8 cellular contexts compared by ENCODE assay signal in genomic region chr17:7989781-7990655, GRCh38. TPM values are rescaled to one million over a fixed set of nuclear protein-coding genes. Genes with fewer than 3 reads are reported as not detected.
DNase-seq lines count a peak whose midpoint lies in the region; ATAC-seq, FAIRE-seq and TF ChIP-seq lines count a peak whose summit lies in the region.

No MANE protein-coding gene starts in this region.

- H3K27me3 Mint-ChIP-seq in WTC11 (ENCODE audit: low read depth), result peaks cover 37% of the 10 kb centered on the region

- H3K36me3 Mint-ChIP-seq in WTC11, result peaks cover 3% of the 10 kb centered on the region; the same call in 1 of the 2 replicates

- CTCF ChIA-PET in WTC11 (lab: Charles Lee), result interaction anchor here (0.5 to 4.8 kb wide), 80 partner anchors 10 to 1341 kb away, joined by 3 to 82 read pairs (median 5); partner anchors contain the start of genes ALOX12B, ALOX15B, ALOXE3 and AURKB

- H3K36me3 ChIP-seq in bronchial epithelial cell (ENCODE audit: control insufficient read depth, insufficient read depth, low read length), result no peaks in the 10 kb centered on the region

- peak overlapping the region; percentile 71 for H3K4me3 Mint-ChIP-seq in WTC11

- no peaks in the 10 kb centered on the region for H3K27me3 ChIP-seq in bronchial epithelial cell (ENCODE audit: control insufficient read depth, insufficient read depth, low read length)

- H3K4me3 ChIP-seq in GM12875 (ENCODE audit: low read depth, low read length) (peak overlapping the region; percentile 62), bronchial epithelial cell (ENCODE audit: low read depth, low read length) (peak overlapping the region; percentile 57)

- H3K9me3 Mint-ChIP-seq in WTC11, result peaks cover 7% of the 10 kb centered on the region; the same call in 1 of the 2 replicates

- H3K4me1 Mint-ChIP-seq in WTC11, result peaks cover 12% of the 10 kb centered on the region

- POLR2A ChIA-PET in WTC11 (lab: Charles Lee), result interaction anchor here (0.7 to 1.5 kb wide), 2 partner anchors 51 to 144 kb away, joined by 5 read pairs; no protein-coding TSS in a partner anchor

- ATAC-seq in HG02763 (IDR thresholded peaks at IDR 0.05; ENCODE audit: unreplicated experiment) (peak; percentile 62), WTC11 (peak; percentile 91), GM18519 (IDR thresholded peaks at IDR 0.05; ENCODE audit: low FRiP score, unreplicated experiment) (no peak)

- DNase-seq in NCI-H2107 (lab: John Stamatoyannopoulos, UW) (peak; percentile 23), WTC11 (ENCODE audit: low spot score) (peak; percentile 97), bronchial epithelial cell (ENCODE audit: low read depth) (peak; percentile 56), islet precursor cell (peak; percentile 95)
- peak; percentile 96 for DNase-seq in stimulated activated CD4-positive, alpha-beta T cell treated with anti-CD3 and anti-CD28 coated beads, Interleukin-12 subunit alpha, Interleukin-12 subunit beta, amount 100 ng/mL, for 4 hours

- no peak for FAIRE-seq in bronchial epithelial cell (lab: Jason Lieb, UNC)

- peak; percentile 94 for TF ChIP-seq CTCF in GM12875 (IDR thresholded peaks at IDR 0.05; ENCODE audit: borderline replicate concordance, insufficient read depth, low read depth, low read length)
- peak; percentile 90 for TF ChIP-seq CTCF in WTC11 (IDR thresholded peaks at IDR 0.05)
- peak; percentile 97 for TF ChIP-seq CTCF in bronchial epithelial cell (IDR thresholded peaks at IDR 0.05; ENCODE audit: insufficient read depth, low read length, severe bottlenecking)

- H3K27ac Mint-ChIP-seq in WTC11, result no peak overlapping the region

TF ChIP-seq in WTC11, 78 proteins besides CTCF, POLR2A, EP300 and RAD21 (continues in another document):
- TF ChIP-seq TEAD4 (CRISPR knock-in tag; IDR thresholded peaks at IDR 0.05), result no peak
- no peak for TF ChIP-seq PRDM15 (CRISPR knock-in tag; IDR thresholded peaks at IDR 0.05)
- 0 out of 2 replicates have a peak, but pooled peaks have one; percentile 36 for TF ChIP-seq MYBL2 (CRISPR knock-in tag; IDR thresholded peaks at IDR 0.05)
- TF ChIP-seq ZBTB43 (CRISPR knock-in tag; IDR thresholded peaks at IDR 0.05), result no peak
- 0 out of 2 replicates have a peak, but pooled peaks have one; percentile 33 for TF ChIP-seq JUN (CRISPR knock-in tag; IDR thresholded peaks at IDR 0.05)
- TF ChIP-seq SMAD3 (CRISPR knock-in tag; IDR thresholded peaks at IDR 0.05; ENCODE audit: borderline replicate concordance), result peak; percentile 30; the same call in 1 of the 2 replicates
- 0 out of 2 replicates have a peak, but pooled peaks have one; percentile 32 for TF ChIP-seq USF2 (CRISPR knock-in tag; IDR thresholded peaks at IDR 0.05)
- TF ChIP-seq ZBTB21 (CRISPR knock-in tag; IDR thresholded peaks at IDR 0.05; ENCODE audit: borderline replicate concordance), result 0 out of 2 replicates have a peak, but pooled peaks have one; percentile 54
- no peak for TF ChIP-seq ATF1 (CRISPR knock-in tag; IDR thresholded peaks at IDR 0.05)
- TF ChIP-seq NR2C2 (CRISPR knock-in tag; IDR thresholded peaks at IDR 0.05), result no peak
- no peak for TF ChIP-seq ZNF396 (CRISPR knock-in tag; IDR thresholded peaks at IDR 0.05; ENCODE audit: borderline replicate concordance)
- no peak for TF ChIP-seq PRRX2 (CRISPR knock-in tag; IDR thresholded peaks at IDR 0.05)
- TF ChIP-seq NR1H2 (CRISPR knock-in tag; IDR thresholded peaks at IDR 0.05), result no peak
- no peak for TF ChIP-seq ZNF671 (CRISPR knock-in tag; IDR thresholded peaks at IDR 0.05)
- TF ChIP-seq RELA (CRISPR knock-in tag; IDR thresholded peaks at IDR 0.05; ENCODE audit: borderline replicate concordance), result 0 out of 2 replicates have a peak, but pooled peaks have one; percentile 47
- 0 out of 2 replicates have a peak, but pooled peaks have one; percentile 35 for TF ChIP-seq ZNF138 (CRISPR knock-in tag; conservative IDR thresholded peaks at IDR 0.05)
- TF ChIP-seq CREM (CRISPR knock-in tag; IDR thresholded peaks at IDR 0.05), result no peak
- peak; percentile 34; the same call in 1 of the 2 replicates for TF ChIP-seq TEAD1 (CRISPR knock-in tag; IDR thresholded peaks at IDR 0.05)
- TF ChIP-seq ERG (CRISPR knock-in tag; IDR thresholded peaks at IDR 0.05), result no peak
- no peak for TF ChIP-seq ZNF512 (CRISPR knock-in tag; IDR thresholded peaks at IDR 0.05; ENCODE audit: borderline replicate concordance)
- peak; percentile 55; the same call in 1 of the 2 replicates for TF ChIP-seq ZNF423 (CRISPR knock-in tag; IDR thresholded peaks at IDR 0.05)

RNA-seq across cellular contexts. Expression of gene GUCY2D, which starts 12.4 kb away (rescaled TPM):
- total RNA-seq in WTC11 (2021), result 0.87 to 1.9 TPM (median 1.1 TPM) in 3 replicates
- total RNA-seq in bronchial epithelial cell, result 0.13 TPM in 1 of 2 replicates, not detected in the other

RNA-seq across cellular contexts. Expression of gene ALOX15B, which starts 48.8 kb away (rescaled TPM):
- total RNA-seq in WTC11 (2021) (0.22 to 0.87 TPM (median 0.73 TPM) in 3 replicates), bronchial epithelial cell (5.8 and 20.6 TPM in 2 replicates)

RNA-seq across cellular contexts. Expression of gene CNTROB, which starts 58.0 kb away (rescaled TPM):
- total RNA-seq in WTC11 (2021) (37.0 to 39.7 TPM (median 38.5 TPM) in 3 replicates), bronchial epithelial cell (8.2 and 12.2 TPM in 2 replicates)

RNA-seq across cellular contexts. Expression of gene TRAPPC1, which starts 58.3 kb away (rescaled TPM):
- total RNA-seq in WTC11 (2021), result 99.7 to 135 TPM (median 125 TPM) in 3 replicates
- total RNA-seq in bronchial epithelial cell, result 16.8 and 27.9 TPM in 2 replicates

Comparison
In these comparisons a context has a peak if more than half of its experiments do, and no peak if none do; other contexts are left out.
1. DNase-seq: peak in every context shown above with its lines; median percentile 97 in WTC11; 96 in stimulated activated CD4-positive, alpha-beta T cell treated with anti-CD3 and anti-CD28 coated beads, Interleukin-12 subunit alpha, Interleukin-12 subunit beta, amount 100 ng/mL, for 4 hours; 95 in islet precursor cell; 56 in bronchial epithelial cell; 23 in NCI-H2107.